1 cellular context compared by ENCODE assay signal in the genomic region with DNA sequence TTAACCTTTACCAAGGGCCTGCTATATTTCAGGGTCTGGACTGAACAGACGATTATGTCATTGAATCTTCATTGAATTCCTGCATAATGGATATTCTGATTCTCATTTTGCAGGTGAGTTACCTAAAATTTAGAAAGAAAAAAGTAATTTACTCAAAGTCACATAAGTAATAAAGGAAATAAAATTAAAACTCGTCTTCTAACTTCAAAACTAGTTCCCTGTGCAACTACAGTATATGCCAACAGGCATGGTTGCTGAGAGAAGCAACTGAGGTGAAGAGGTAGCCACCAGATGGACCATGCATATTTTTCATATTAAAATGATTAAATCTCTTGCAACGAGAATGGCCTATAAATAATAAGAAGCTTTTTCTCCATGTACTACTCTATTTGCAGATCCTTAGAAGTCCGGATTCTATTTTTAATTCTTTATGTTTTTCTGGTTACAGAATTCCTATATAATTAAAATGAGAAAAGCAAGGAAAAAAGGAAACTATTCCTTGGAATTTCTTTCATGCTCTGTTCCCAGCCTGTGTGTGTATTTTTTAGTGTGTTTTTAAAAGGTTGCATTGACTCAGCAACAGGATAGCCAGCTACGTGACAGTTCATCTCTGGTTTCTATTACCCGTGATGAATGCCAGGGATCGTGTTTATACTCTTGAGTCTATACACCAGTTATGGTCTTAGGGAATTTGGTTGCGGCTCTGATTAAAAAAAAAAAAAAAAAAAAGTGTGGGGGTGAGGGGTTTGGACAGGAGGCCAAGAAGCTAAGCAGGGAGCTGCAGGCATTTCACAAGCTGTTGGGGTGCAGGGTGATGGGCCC.
TF ChIP-seq lines count a peak whose summit lies in the region.

No MANE protein-coding gene starts in this region.

TF ChIP-seq in SK-N-SH treated with all-trans-retinoic acid at 6 μM for 48 hours, 23 proteins besides CTCF, POLR2A, EP300 and RAD21 (continued from another document):
- TF ChIP-seq, protein P1, sequence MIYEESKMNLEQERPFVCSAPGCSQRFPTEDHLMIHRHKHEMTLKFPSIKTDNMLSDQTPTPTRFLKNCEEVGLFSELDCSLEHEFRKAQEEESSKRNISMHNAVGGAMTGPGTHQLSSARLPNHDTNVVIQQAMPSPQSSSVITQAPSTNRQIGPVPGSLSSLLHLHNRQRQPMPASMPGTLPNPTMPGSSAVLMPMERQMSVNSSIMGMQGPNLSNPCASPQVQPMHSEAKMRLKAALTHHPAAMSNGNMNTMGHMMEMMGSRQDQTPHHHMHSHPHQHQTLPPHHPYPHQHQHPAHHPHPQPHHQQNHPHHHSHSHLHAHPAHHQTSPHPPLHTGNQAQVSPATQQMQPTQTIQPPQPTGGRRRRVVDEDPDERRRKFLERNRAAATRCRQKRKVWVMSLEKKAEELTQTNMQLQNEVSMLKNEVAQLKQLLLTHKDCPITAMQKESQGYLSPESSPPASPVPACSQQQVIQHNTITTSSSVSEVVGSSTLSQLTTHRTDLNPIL (CRISPR knock-in tag; IDR thresholded peaks at IDR 0.05; ENCODE audit: low read depth), result peak; percentile 23; the same call in 1 of the 2 replicates
TF ChIP-seq in SK-N-SH treated with all-trans-retinoic acid at 6 μM for 48 hours: peak in this region for 6.
